Comparison of ENCODE assay signal across 8 cellular contexts in the genomic region with DNA sequence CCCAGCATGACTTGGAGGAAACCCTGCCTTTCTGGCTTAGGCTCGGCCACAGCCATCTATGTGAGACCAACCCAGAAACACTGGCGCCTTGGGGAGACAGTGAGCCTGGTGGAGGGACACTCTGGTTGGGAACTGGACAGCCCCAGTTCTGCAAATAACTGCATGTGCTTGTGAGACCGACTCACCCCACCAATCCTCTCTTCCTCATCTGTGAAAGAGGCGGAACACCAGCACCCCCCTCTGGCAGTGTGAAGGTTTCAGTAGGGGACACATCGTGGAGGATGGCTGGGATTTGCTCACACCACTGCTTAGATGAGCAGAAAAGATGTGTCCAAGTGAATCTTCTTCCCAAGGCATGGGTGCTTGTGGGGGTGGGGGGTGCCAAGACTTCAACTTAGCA. TPM values are rescaled to one million over a fixed set of nuclear protein-coding genes. Genes with fewer than 3 reads are reported as not detected.
DNase-seq lines count a peak whose midpoint lies in the region; ATAC-seq and TF ChIP-seq lines count a peak whose summit lies in the region.
"Had no signal": no experiment of that assay in that cellular context is flagged by ENCODE, and none has a peak within 500 bp of the region (broad histone marks: within the 10 kb centered on the region; RNA-seq: fewer than 3 reads in every experiment).

No MANE protein-coding gene starts in this region.

- H3K36me3 Mint-ChIP-seq in WTC11 = no peaks in the 10 kb centered on the region

- intact Hi-C loops in head of caudate nucleus (cut with DNase I) = no loop called here

- ATAC-seq in WTC11 = peak; percentile 91

- no peak overlapping the region for H3K4me3 Mint-ChIP-seq in WTC11
- H3K4me3 Mint-ChIP-seq: T-helper 1 cell treated with Interleukin-12 subunit alpha and Interleukin-12 subunit beta and Interleukin-4 antibody, amounts not matched to agents 30 μg/mL and 1 μg/mL, for 36 hours had no signal

- peaks cover 6% of the 10 kb centered on the region for H3K27me3 Mint-ChIP-seq in WTC11 (ENCODE audit: low read depth)

- H3K27ac Mint-ChIP-seq in WTC11 = no peak overlapping the region
- H3K27ac Mint-ChIP-seq: T-helper 1 cell treated with Interleukin-12 subunit alpha and Interleukin-12 subunit beta and Interleukin-4 antibody, amounts not matched to agents 30 μg/mL and 1 μg/mL, for 36 hours had no signal

- CTCF ChIA-PET in WTC11 (lab: Charles Lee) = interaction anchor here (1.0 kb wide), 1 partner anchor 88 kb away, joined by 3 read pairs; no protein-coding TSS in a partner anchor

- POLR2A ChIA-PET in WTC11 (lab: Charles Lee) = no interaction called here

- H3K4me1 Mint-ChIP-seq in WTC11 = peaks cover 4% of the 10 kb centered on the region; the same call in 1 of the 2 replicates

- 0 out of 2 replicates have a peak, but pooled peaks have one; percentile 30 for TF ChIP-seq CTCF in WTC11 (IDR thresholded peaks at IDR 0.05)

- no peaks in the 10 kb centered on the region for H3K9me3 Mint-ChIP-seq in WTC11
- H3K9me3 Mint-ChIP-seq: T-helper 1 cell treated with Interleukin-12 subunit alpha and Interleukin-12 subunit beta and Interleukin-4 antibody, amounts not matched to agents 30 μg/mL and 1 μg/mL, for 36 hours had no signal

- DNase-seq in G401 (ENCODE audit: low spot score) = peak; percentile 38
- DNase-seq in KBM-7 = peak; percentile 80
- peak; percentile 81 for DNase-seq in WTC11 (ENCODE audit: low spot score)
- DNase-seq in head of caudate nucleus = peak in 35 of 42 donors; percentile 8 to 71 (median 29)
- DNase-seq in NCI-H2227 (lab: John Stamatoyannopoulos, UW; ENCODE audit: unreplicated experiment) = no peak
- DNase-seq in T-helper 9 cell = no peak
- DNase-seq in C1 segment of cervical spinal cord (lab: John Stamatoyannopoulos, UW) = no peak

- in situ Hi-C loops in G401 (cut with HindIII; ENCODE audit: low sequenced_read_pairs) = no loop called here
- in situ Hi-C loops in KBM-7 (cut with MboI; ENCODE audit: low pct_unique_long_range_greater_than_20kb, low sequenced_read_pairs) = loop anchor here (10.0 to 25.0 kb wide), 2 partner anchors 85 to 458 kb away; a partner anchor contains a TSS

TF ChIP-seq in WTC11, 78 proteins besides CTCF, POLR2A, EP300 and RAD21:
- TF ChIP-seq, protein P1, sequence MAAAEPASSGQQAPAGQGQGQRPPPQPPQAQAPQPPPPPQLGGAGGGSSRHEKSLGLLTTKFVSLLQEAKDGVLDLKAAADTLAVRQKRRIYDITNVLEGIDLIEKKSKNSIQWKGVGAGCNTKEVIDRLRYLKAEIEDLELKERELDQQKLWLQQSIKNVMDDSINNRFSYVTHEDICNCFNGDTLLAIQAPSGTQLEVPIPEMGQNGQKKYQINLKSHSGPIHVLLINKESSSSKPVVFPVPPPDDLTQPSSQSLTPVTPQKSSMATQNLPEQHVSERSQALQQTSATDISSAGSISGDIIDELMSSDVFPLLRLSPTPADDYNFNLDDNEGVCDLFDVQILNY (CRISPR knock-in tag; IDR thresholded peaks at IDR 0.05) = no peak
- TF ChIP-seq NFYB (CRISPR knock-in tag; conservative IDR thresholded peaks at IDR 0.05; ENCODE audit: low read depth) = no peak
- TF ChIP-seq IRF2 (CRISPR knock-in tag; IDR thresholded peaks at IDR 0.05; ENCODE audit: borderline replicate concordance, low read depth) = no peak
- TF ChIP-seq, protein P2, sequence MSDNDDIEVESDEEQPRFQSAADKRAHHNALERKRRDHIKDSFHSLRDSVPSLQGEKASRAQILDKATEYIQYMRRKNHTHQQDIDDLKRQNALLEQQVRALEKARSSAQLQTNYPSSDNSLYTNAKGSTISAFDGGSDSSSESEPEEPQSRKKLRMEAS (CRISPR knock-in tag; IDR thresholded peaks at IDR 0.05) = no peak
- no peak for TF ChIP-seq ETV6 (CRISPR knock-in tag; IDR thresholded peaks at IDR 0.05)
- no peak for TF ChIP-seq ZNF138 (CRISPR knock-in tag; conservative IDR thresholded peaks at IDR 0.05)
- TF ChIP-seq KAT7 (CRISPR knock-in tag; IDR thresholded peaks at IDR 0.05; ENCODE audit: borderline replicate concordance) = no peak
- TF ChIP-seq, protein P3, sequence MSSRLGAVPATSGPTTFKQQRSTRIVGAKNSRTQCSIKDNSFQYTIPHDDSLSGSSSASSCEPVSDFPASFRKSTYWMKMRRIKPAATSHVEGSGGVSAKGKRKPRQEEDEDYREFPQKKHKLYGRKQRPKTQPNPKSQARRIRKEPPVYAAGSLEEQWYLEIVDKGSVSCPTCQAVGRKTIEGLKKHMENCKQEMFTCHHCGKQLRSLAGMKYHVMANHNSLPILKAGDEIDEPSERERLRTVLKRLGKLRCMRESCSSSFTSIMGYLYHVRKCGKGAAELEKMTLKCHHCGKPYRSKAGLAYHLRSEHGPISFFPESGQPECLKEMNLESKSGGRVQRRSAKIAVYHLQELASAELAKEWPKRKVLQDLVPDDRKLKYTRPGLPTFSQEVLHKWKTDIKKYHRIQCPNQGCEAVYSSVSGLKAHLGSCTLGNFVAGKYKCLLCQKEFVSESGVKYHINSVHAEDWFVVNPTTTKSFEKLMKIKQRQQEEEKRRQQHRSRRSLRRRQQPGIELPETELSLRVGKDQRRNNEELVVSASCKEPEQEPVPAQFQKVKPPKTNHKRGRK (CRISPR knock-in tag; IDR thresholded peaks at IDR 0.05; ENCODE audit: borderline replicate concordance) = no peak
TF ChIP-seq in WTC11: peak in this region for 0.

RNA-seq across cellular contexts. Expression of a gene that starts 43.4 kb away (rescaled TPM):
- total RNA-seq in G401 (2014; rRNA removed; shearing (Covaris generic)) = 9.3 and 10.4 TPM in 2 replicates
- total RNA-seq in WTC11 (2021) = 40.3 to 46.2 TPM (median 41.6 TPM) in 3 replicates

Comparison
In these comparisons a context has a peak if more than half of its experiments do, and no peak if none do; other contexts are left out.
1. DNase-seq: peak in G401 (single experiment), KBM-7 (single experiment), WTC11 (single experiment) and head of caudate nucleus (35 of 42); none in NCI-H2227 (single experiment), T-helper 9 cell (single experiment) and C1 segment of cervical spinal cord (0 of 14).